Comparison of ENCODE assay signal across 20 cellular contexts in the genomic region with DNA sequence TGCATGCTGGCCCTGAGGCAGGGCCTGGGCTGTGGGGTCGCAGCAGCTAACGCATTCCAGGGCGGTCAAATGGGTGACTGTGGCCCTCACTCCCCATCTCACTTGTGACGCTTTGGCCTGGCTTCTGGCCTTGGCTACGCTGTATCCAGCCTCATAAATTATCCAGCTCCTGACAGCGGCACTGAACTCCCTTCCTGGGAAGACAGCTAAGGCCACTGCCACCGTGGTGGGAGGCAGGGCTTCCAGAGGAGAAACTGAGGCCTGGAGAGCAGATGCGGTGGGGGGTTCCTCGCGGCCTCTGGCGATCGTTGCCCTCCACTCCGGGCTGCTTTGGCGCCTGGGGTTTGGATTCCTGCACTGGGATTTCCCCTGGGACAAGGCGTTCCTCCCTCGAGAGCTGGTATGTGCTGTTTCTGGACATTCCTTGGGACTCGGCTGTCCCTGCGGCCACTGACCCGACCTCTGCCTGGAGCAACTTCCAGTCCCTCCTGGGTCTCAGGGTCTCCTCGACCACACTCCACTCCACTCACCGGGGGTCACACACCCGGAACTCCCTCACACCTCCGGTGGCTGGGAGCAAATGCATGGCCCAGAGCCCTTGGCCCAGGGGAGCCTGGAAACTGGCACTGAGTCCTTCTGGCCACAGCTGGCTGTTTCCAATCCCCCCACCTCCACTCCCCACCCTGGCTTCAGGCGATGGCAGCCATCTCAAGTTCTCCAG. TPM values are rescaled to one million over a fixed set of nuclear protein-coding genes. Genes with fewer than 3 reads are reported as not detected.
DNase-seq lines count a peak whose midpoint lies in the region; ATAC-seq lines count a peak whose summit lies in the region.
"Had no signal": no experiment of that assay in that cellular context is flagged by ENCODE, and none has a peak within 500 bp of the region (broad histone marks: within the 10 kb centered on the region; RNA-seq: fewer than 3 reads in every experiment).

No MANE protein-coding gene starts in this region.

- no peak for DNase-seq in activated naive CD8-positive, alpha-beta T cell treated with anti-CD3 and anti-CD28 coated beads for 36 hours
- no peak for DNase-seq in activated naive CD8-positive, alpha-beta T cell treated with anti-CD3 and anti-CD28 coated beads, Interleukin-2, amount 50 U/mL, for 24 hours
- peak; percentile 93 for DNase-seq in hepatic stellate cell (ENCODE audit: low spot score)
- peak; percentile 26 for DNase-seq in renal cortical epithelial cell (ENCODE audit: low read depth)
- no peak for DNase-seq in AML-193 (lab: John Stamatoyannopoulos, UW)
- DNase-seq in NK-92 treated with Interleukin-12 subunit alpha and Interleukin-12 subunit beta, amount 100 ng/mL, for 24 hours (lab: John Stamatoyannopoulos, UW) = no peak
- DNase-seq: activated CD4-positive, alpha-beta T cell treated with anti-CD3 and anti-CD28 coated beads, Interleukin-2, amount 50 U/mL, for 1 hour; activated naive CD4-positive, alpha-beta T cell treated with anti-CD3 and anti-CD28 coated beads, Interleukin-2, amount 50 U/mL, for 16 hours; brain microvascular endothelial cell; CD4-positive, CD25-positive, alpha-beta regulatory T cell; cortex of kidney; DMS79; foreskin melanocyte; left colon; NCI-H187; stimulated activated CD4-positive, alpha-beta T cell treated with anti-CD3 and anti-CD28 coated beads, Interleukin-2, amount 100 ng/mL, for 48 hours; substantia nigra had no signal

- peak overlapping the region; percentile 22 for H3K27ac Mint-ChIP-seq in activated naive CD8-positive, alpha-beta T cell treated with anti-CD3 and anti-CD28 coated beads for 36 hours
- no peak overlapping the region for H3K27ac Mint-ChIP-seq in activated naive CD8-positive, alpha-beta T cell treated with anti-CD3 and anti-CD28 coated beads, Interleukin-2, amount 50 U/mL, for 24 hours
- H3K27ac Mint-ChIP-seq: CD4-positive, CD25-positive, alpha-beta regulatory T cell had no signal

- peaks cover 5% of the 10 kb centered on the region for H3K4me1 Mint-ChIP-seq in activated naive CD8-positive, alpha-beta T cell treated with anti-CD3 and anti-CD28 coated beads for 36 hours
- H3K4me1 Mint-ChIP-seq in activated naive CD8-positive, alpha-beta T cell treated with anti-CD3 and anti-CD28 coated beads, Interleukin-2, amount 50 U/mL, for 24 hours = peaks cover 7% of the 10 kb centered on the region

- no peaks in the 10 kb centered on the region for H3K27me3 Mint-ChIP-seq in activated naive CD8-positive, alpha-beta T cell treated with anti-CD3 and anti-CD28 coated beads for 36 hours
- H3K27me3 Mint-ChIP-seq in activated naive CD8-positive, alpha-beta T cell treated with anti-CD3 and anti-CD28 coated beads, Interleukin-2, amount 50 U/mL, for 24 hours = no peaks in the 10 kb centered on the region

- H3K36me3 Mint-ChIP-seq in activated naive CD8-positive, alpha-beta T cell treated with anti-CD3 and anti-CD28 coated beads for 36 hours = peaks cover 1% of the 10 kb centered on the region
- H3K36me3 Mint-ChIP-seq in activated naive CD8-positive, alpha-beta T cell treated with anti-CD3 and anti-CD28 coated beads, Interleukin-2, amount 50 U/mL, for 24 hours (ENCODE audit: low read depth) = no peaks in the 10 kb centered on the region
- H3K36me3 Mint-ChIP-seq: CD4-positive, CD25-positive, alpha-beta regulatory T cell had no signal

- no peaks in the 10 kb centered on the region for H3K9me3 Mint-ChIP-seq in activated naive CD8-positive, alpha-beta T cell treated with anti-CD3 and anti-CD28 coated beads for 36 hours
- H3K9me3 Mint-ChIP-seq in activated naive CD8-positive, alpha-beta T cell treated with anti-CD3 and anti-CD28 coated beads, Interleukin-2, amount 50 U/mL, for 24 hours = no peaks in the 10 kb centered on the region

- no peak overlapping the region for H3K4me3 Mint-ChIP-seq in activated naive CD8-positive, alpha-beta T cell treated with anti-CD3 and anti-CD28 coated beads for 36 hours
- no peak overlapping the region for H3K4me3 Mint-ChIP-seq in activated naive CD8-positive, alpha-beta T cell treated with anti-CD3 and anti-CD28 coated beads, Interleukin-2, amount 50 U/mL, for 24 hours
- H3K4me3 Mint-ChIP-seq: CD4-positive, CD25-positive, alpha-beta regulatory T cell had no signal

- ATAC-seq in activated naive CD8-positive, alpha-beta T cell treated with anti-CD3 and anti-CD28 coated beads, Interleukin-2, amount 50 U/mL, for 24 hours = no peak
- ATAC-seq in GM19467 (IDR thresholded peaks at IDR 0.05; ENCODE audit: unreplicated experiment) (no peak), GM18517 (IDR thresholded peaks at IDR 0.05; ENCODE audit: unreplicated experiment) (no peak)
- ATAC-seq: A549, left colon had no signal

RNA-seq across cellular contexts. Expression of a gene that starts 3.4 kb away (rescaled TPM):
- total RNA-seq in activated naive CD8-positive, alpha-beta T cell treated with anti-CD3 and anti-CD28 coated beads for 36 hours = 1 to 10 TPM; 2.8 to 3.1 TPM
- 0.50 TPM in 1 of 2 replicates, not detected in the other for total RNA-seq in renal cortical epithelial cell

RNA-seq across cellular contexts. Expression of a gene that starts 18.0 kb away (rescaled TPM):
- total RNA-seq in activated naive CD8-positive, alpha-beta T cell treated with anti-CD3 and anti-CD28 coated beads for 36 hours = under 1 TPM; 0.32 to 0.43 TPM
- not detected in 2 replicates for total RNA-seq in renal cortical epithelial cell

RNA-seq across cellular contexts. Expression of a gene that starts 23.3 kb away (rescaled TPM):
- 10 to 100 TPM; 33.0 to 34.4 TPM for total RNA-seq in activated naive CD8-positive, alpha-beta T cell treated with anti-CD3 and anti-CD28 coated beads for 36 hours
- 19.1 and 32.4 TPM in 2 replicates for total RNA-seq in renal cortical epithelial cell

RNA-seq across cellular contexts. Expression of a gene that starts 30.5 kb away (rescaled TPM):
- 10 to 100 TPM; 37.1 to 41.6 TPM for total RNA-seq in activated naive CD8-positive, alpha-beta T cell treated with anti-CD3 and anti-CD28 coated beads for 36 hours
- 84.2 and 93.8 TPM in 2 replicates for total RNA-seq in renal cortical epithelial cell

RNA-seq across cellular contexts. Expression of a gene that starts 45.9 kb away (rescaled TPM):
- 10 to 100 TPM; 73.2 to 76.1 TPM for total RNA-seq in activated naive CD8-positive, alpha-beta T cell treated with anti-CD3 and anti-CD28 coated beads for 36 hours
- 156 and 227 TPM in 2 replicates for total RNA-seq in renal cortical epithelial cell

Comparison
In these comparisons a context has a peak if more than half of its experiments do, and no peak if none do; other contexts are left out.
1. DNase-seq: peak in hepatic stellate cell (single experiment) and renal cortical epithelial cell (single experiment); none in activated naive CD8-positive, alpha-beta T cell treated with anti-CD3 and anti-CD28 coated beads for 36 hours (single experiment), activated naive CD8-positive, alpha-beta T cell treated with anti-CD3 and anti-CD28 coated beads, Interleukin-2, amount 50 U/mL, for 24 hours (single experiment), AML-193 (0 of 2) and NK-92 treated with Interleukin-12 subunit alpha and Interleukin-12 subunit beta, amount 100 ng/mL, for 24 hours (single experiment).